In genomic region chr1:29180497-29181412, GRCh38 we compare ENCODE assay signal across 9 cellular contexts. TPM values are rescaled to one million over a fixed set of nuclear protein-coding genes. Genes with fewer than 3 reads are reported as not detected.
DNase-seq lines count a peak whose midpoint lies in the region; ATAC-seq, FAIRE-seq and TF ChIP-seq lines count a peak whose summit lies in the region.
"Had no signal": no experiment of that assay in that cellular context is flagged by ENCODE, and none has a peak within 500 bp of the region (broad histone marks: within the 10 kb centered on the region; RNA-seq: fewer than 3 reads in every experiment).

No MANE protein-coding gene starts in this region.

- peak overlapping the region; percentile 96 to 98 for H3K27ac Mint-ChIP-seq in activated naive CD4-positive, alpha-beta T cell treated with anti-CD3 and anti-CD28 coated beads, Interleukin-2, amount 50 U/mL, for 72 hours

- TF ChIP-seq CTCF in hepatocyte (IDR thresholded peaks at IDR 0.05; ENCODE audit: poor library complexity) = no peak

- H3K27ac ChIP-seq in KOPT-K1 (ENCODE audit: low read depth, low read length, poor library complexity, severe bottlenecking) (peak overlapping the region; percentile 99), hepatocyte (peak overlapping the region; percentile 100), small intestine (ENCODE audit: low read depth in 1 of 2, low read length in 1 of 2) (peak overlapping the region; percentile 91 to 100)

- peaks cover 55% of the 10 kb centered on the region for H3K79me2 ChIP-seq in hepatocyte

- FAIRE-seq in small intestine (lab: Jason Lieb, UNC) = no peak
- FAIRE-seq: G401.6 had no signal

- H3K36me3 ChIP-seq in KOPT-K1 (ENCODE audit: insufficient read depth, low read length) = peaks cover 41% of the 10 kb centered on the region
- H3K36me3 ChIP-seq in hepatocyte (replicated peaks; ENCODE audit: insufficient read depth, low read depth) = no peaks in the 10 kb centered on the region
- H3K36me3 ChIP-seq in small intestine (ENCODE audit: control insufficient read depth in 2 of 2, insufficient read depth in 2 of 2, low read length in 2 of 2) = no peaks in the 10 kb centered on the region

- H2AFZ ChIP-seq in hepatocyte = peak overlapping the region; percentile 91

- H3K27me3 ChIP-seq in hepatocyte (no peaks in the 10 kb centered on the region), small intestine (ENCODE audit: control insufficient read depth in 2 of 2, insufficient read depth in 2 of 2, low read length in 2 of 2) (no peaks in the 10 kb centered on the region)

- H3K4me3 ChIP-seq in hepatocyte = peak overlapping the region; percentile 99
- H3K4me3 ChIP-seq in small intestine (ENCODE audit: low read depth in 1 of 2, low read length in 2 of 2) = peak overlapping the region; percentile 69 to 99

- peaks cover 28 to 42% of the 10 kb centered on the region in 2 donors for H3K36me3 Mint-ChIP-seq in activated naive CD4-positive, alpha-beta T cell treated with anti-CD3 and anti-CD28 coated beads, Interleukin-2, amount 50 U/mL, for 72 hours

- intact Hi-C loops in posterior vena cava (cut with DNase I) = no loop called here

- H3K9me3 ChIP-seq in KOPT-K1 (ENCODE audit: insufficient read depth, low read length, poor library complexity, severe bottlenecking) (no peaks in the 10 kb centered on the region), hepatocyte (ENCODE audit: low read depth) (no peaks in the 10 kb centered on the region), small intestine (ENCODE audit: control insufficient read depth, low read depth) (no peaks in the 10 kb centered on the region)

- H3K4me2 ChIP-seq in hepatocyte = peak overlapping the region; percentile 85

- peaks cover 25% of the 10 kb centered on the region for H3K4me1 ChIP-seq in hepatocyte (ENCODE audit: insufficient read depth)
- peaks cover 0 to 4% of the 10 kb centered on the region in 2 donors for H3K4me1 ChIP-seq in small intestine (ENCODE audit: control insufficient read depth in 2 of 2, insufficient read depth in 1 of 2, low read depth in 1 of 2, low read length in 1 of 2)

- no peaks in the 10 kb centered on the region for H3K9me3 Mint-ChIP-seq in activated naive CD4-positive, alpha-beta T cell treated with anti-CD3 and anti-CD28 coated beads, Interleukin-2, amount 50 U/mL, for 72 hours

- H3K9me2 ChIP-seq in hepatocyte (replicated peaks; ENCODE audit: insufficient read depth) = no peaks in the 10 kb centered on the region

- under 1% methylated on average over 32 of the region's 32 CpGs for WGBS in hepatocyte (ENCODE audit: low lambda C conversion rate, missing lambda C conversion rate)
- WGBS in small intestine, 3 donors = 0% methylated on average over 31 to 32 of the region's 32 CpGs

- peaks cover 55% of the 10 kb centered on the region for H4K20me1 ChIP-seq in hepatocyte (ENCODE audit: insufficient read depth, poor library complexity, severe bottlenecking)

- peak; percentile 62 for DNase-seq in NCI-H2227 (lab: John Stamatoyannopoulos, UW; ENCODE audit: unreplicated experiment)
- no peak for DNase-seq in NCI-H2227 treated with DMSO at 0.1 percent for 48 hours (lab: John Stamatoyannopoulos, UW)
- DNase-seq in activated naive CD4-positive, alpha-beta T cell treated with anti-CD3 and anti-CD28 coated beads, Interleukin-2, amount 50 U/mL, for 72 hours (ENCODE audit: low spot score in 2 of 2) = no peak
- DNase-seq in hepatocyte (ENCODE audit: low spot score) = no peak
- DNase-seq in small intestine = no peak
- no peak for DNase-seq in posterior vena cava (ENCODE audit: low spot score)
- DNase-seq in NCI-H1694 treated with DMSO at 0.1 percent for 48 hours (lab: John Stamatoyannopoulos, UW) = no peak

- peak in 1 of 2 donors; percentile 2 for ATAC-seq in activated naive CD4-positive, alpha-beta T cell treated with anti-CD3 and anti-CD28 coated beads, Interleukin-2, amount 50 U/mL, for 72 hours

RNA-seq across cellular contexts. Expression of gene SRSF4, which starts 0.9 kb away (rescaled TPM):
- total RNA-seq in activated naive CD4-positive, alpha-beta T cell treated with anti-CD3 and anti-CD28 coated beads, Interleukin-2, amount 50 U/mL, for 72 hours = 100 to 1,000 TPM; 139 to 163 TPM
- total RNA-seq in hepatocyte = 42.2 and 53.2 TPM in 2 replicates
- polyA plus RNA-seq in hepatocyte = 71.4 and 84.7 TPM in 2 replicates
- polyA plus RNA-seq in small intestine = 10 to 100 TPM; 65.1 to 99.3 (median 71.9) TPM
- 10 to 100 TPM; 62.9 to 77.8 TPM for total RNA-seq in posterior vena cava

RNA-seq across cellular contexts. Expression of gene MECR, which starts 50.0 kb away (rescaled TPM):
- 10 to 100 TPM; 25.7 to 33.0 TPM for total RNA-seq in activated naive CD4-positive, alpha-beta T cell treated with anti-CD3 and anti-CD28 coated beads, Interleukin-2, amount 50 U/mL, for 72 hours
- total RNA-seq in hepatocyte (10.8 and 14.2 TPM in 2 replicates), posterior vena cava (10 to 100 TPM; 13.9 to 20.0 TPM)
- polyA plus RNA-seq in hepatocyte (32.6 and 35.2 TPM in 2 replicates), small intestine (10 to 100 TPM in 2 of 3 donors, 1 to 10 TPM in 1; 9.7 to 20.0 (median 19.2) TPM)

RNA-seq across cellular contexts. Expression of gene PTPRU, which starts 55.6 kb away (rescaled TPM):
- 1 to 10 TPM in 1 of 2 donors, not detected in 1; 2.0 TPM for total RNA-seq in activated naive CD4-positive, alpha-beta T cell treated with anti-CD3 and anti-CD28 coated beads, Interleukin-2, amount 50 U/mL, for 72 hours
- total RNA-seq in hepatocyte = 29.6 and 34.3 TPM in 2 replicates
- polyA plus RNA-seq in hepatocyte = 29.9 and 38.7 TPM in 2 replicates
- polyA plus RNA-seq in small intestine = 1 to 10 TPM in 1 of 3 donors, under 1 TPM in 1, not detected in 1; 0.27 to 4.3 TPM
- 10 to 100 TPM; 12.3 to 16.5 TPM for total RNA-seq in posterior vena cava

RNA-seq across cellular contexts. Expression of gene TMEM200B, which starts 57.1 kb away (rescaled TPM):
- 1 to 10 TPM in 1 of 2 donors, under 1 TPM in 1; 0.43 to 4.0 TPM for total RNA-seq in activated naive CD4-positive, alpha-beta T cell treated with anti-CD3 and anti-CD28 coated beads, Interleukin-2, amount 50 U/mL, for 72 hours
- total RNA-seq in hepatocyte = 8.2 and 10.7 TPM in 2 replicates
- polyA plus RNA-seq in hepatocyte = 8.3 and 11.0 TPM in 2 replicates
- polyA plus RNA-seq in small intestine = 1 to 10 TPM in 1 of 3 donors, under 1 TPM in 1, not detected in 1; 0.81 to 3.9 TPM
- total RNA-seq in posterior vena cava = 10 to 100 TPM; 20.8 to 23.6 TPM

Comparison
In these comparisons a context has a peak if more than half of its experiments do, and no peak if none do; other contexts are left out.
1. RNA of gene PTPRU, which starts 55.6 kb away (total RNA-seq): 29.6 to 34.3 TPM in hepatocyte and 12.3 to 16.5 TPM in posterior vena cava; 2.0 TPM in activated naive CD4-positive, alpha-beta T cell treated with anti-CD3 and anti-CD28 coated beads, Interleukin-2, amount 50 U/mL, for 72 hours; every median in the first group is over 4 times any median in the second.
2. Peak in every context shown above with its lines, with median percentiles within 50 percentile points of each other: H3K27ac ChIP-seq.